ENCODE assay signal across 9 cellular contexts in the genomic region with DNA sequence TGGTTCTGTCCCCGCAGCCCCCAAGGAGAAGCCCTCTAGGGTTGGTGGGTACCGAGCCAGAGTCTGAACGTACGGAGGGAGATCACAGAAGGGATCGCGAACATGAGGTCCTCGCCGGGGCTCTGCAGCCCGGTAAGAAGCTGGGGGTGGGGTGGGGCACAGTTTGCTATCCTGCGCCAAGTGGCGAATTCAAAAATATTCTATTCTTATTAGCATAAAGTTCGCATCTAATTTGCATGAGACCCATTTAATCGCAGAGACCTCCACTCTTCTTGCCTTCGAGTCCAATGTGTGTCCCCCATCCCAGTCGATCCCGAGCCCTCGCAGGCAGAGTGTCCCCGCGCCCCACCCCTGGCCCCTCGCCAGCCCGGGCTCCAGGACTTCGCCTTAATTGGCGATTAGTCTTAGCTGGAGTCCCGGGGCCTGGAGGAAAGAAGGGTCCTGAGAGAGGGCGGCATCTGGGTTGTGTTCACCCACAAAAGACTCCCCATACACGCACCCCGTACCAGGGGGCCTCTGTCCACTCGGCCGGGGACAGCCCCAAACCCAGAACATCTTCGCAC. TPM values are rescaled to one million over a fixed set of nuclear protein-coding genes. Genes with fewer than 3 reads are reported as not detected.
A peak's percentile ranks its signal among the peaks of the same experiment; 100 is the strongest.
DNase-seq lines count a peak whose midpoint lies in the region; ATAC-seq and TF ChIP-seq lines count a peak whose summit lies in the region.
"Had no signal": no experiment of that assay in that cellular context is flagged by ENCODE, and none has a peak within 500 bp of the region (broad histone marks: within the 10 kb centered on the region; RNA-seq: fewer than 3 reads in every experiment).

No MANE protein-coding gene starts in this region.

- peak overlapping the region; percentile 80 for H3K4me3 ChIP-seq in thoracic aorta

- peaks cover 11 to 60% of the 10 kb centered on the region in 2 donors for H3K4me1 ChIP-seq in thoracic aorta (ENCODE audit: control insufficient read depth in 1 of 2, low read depth in 2 of 2)

- peaks cover 1% of the 10 kb centered on the region for H3K27me3 Mint-ChIP-seq in brain

- H3K36me3 ChIP-seq in thoracic aorta: peaks cover 28% of the 10 kb centered on the region

- H3K9me3 ChIP-seq in thoracic aorta: no peaks in the 10 kb centered on the region

- H3K27me3 ChIP-seq in thoracic aorta (replicated peaks; ENCODE audit: insufficient read depth): no peaks in the 10 kb centered on the region

- H3K27ac Mint-ChIP-seq in brain: peak overlapping the region; percentile 69 to 92 (median 87)

- no peaks in the 10 kb centered on the region for H3K9me3 Mint-ChIP-seq in brain

- DNase-seq in NCI-H524 (lab: John Stamatoyannopoulos, UW): peak; percentile 36 to 63
- DNase-seq in NCI-H524 treated with DMSO at 0.1 percent for 48 hours (lab: John Stamatoyannopoulos, UW): no peak
- no peak for DNase-seq in left lobe of liver (ENCODE audit: low spot score)
- no peak for DNase-seq in thoracic aorta (ENCODE audit: low spot score)
- no peak for DNase-seq in stimulated activated CD4-positive, alpha-beta T cell treated with anti-CD3 and anti-CD28 coated beads, Interleukin-2, amount 100 ng/mL, for 48 hours
- DNase-seq in NOMO-1 treated with dmso at 0.1 percent for 144 hours (lab: John Stamatoyannopoulos, UW; ENCODE audit: unreplicated experiment): no peak

- peak overlapping the region; percentile 78 to 84 (median 82) for H3K4me3 Mint-ChIP-seq in brain

- H3K36me3 Mint-ChIP-seq in brain: peaks cover 22% of the 10 kb centered on the region

- ATAC-seq in left lobe of liver (peak; percentile 20), thoracic aorta (ENCODE audit: insufficient number of reproducible peaks, low FRiP score, low read depth) (peak; percentile 28), GM21381 (IDR thresholded peaks at IDR 0.05; ENCODE audit: unreplicated experiment) (no peak)

- TF ChIP-seq CTCF in brain (conservative IDR thresholded peaks at IDR 0.05) (no peak), thoracic aorta (IDR thresholded peaks at IDR 0.05) (no peak)

- peaks cover 38% of the 10 kb centered on the region for H3K4me1 Mint-ChIP-seq in brain

- peak overlapping the region; percentile 97 to 99 for H3K27ac ChIP-seq in thoracic aorta
- H3K27ac ChIP-seq: C4-2B had no signal

RNA-seq across cellular contexts. Expression of gene ARHGEF25, which starts 0.6 kb away (rescaled TPM):
- 47.2 TPM for polyA plus RNA-seq in brain (ENCODE audit: insufficient read depth, low read depth, low replicate concordance)
- total RNA-seq in left lobe of liver (1.5 TPM), thoracic aorta (10 to 100 TPM; 73.8 to 77.0 TPM)

RNA-seq across cellular contexts. Expression of gene DTX3, which starts 6.0 kb away (rescaled TPM):
- 100 TPM for polyA plus RNA-seq in brain (ENCODE audit: insufficient read depth, low read depth, low replicate concordance)
- 2.2 TPM for total RNA-seq in left lobe of liver
- 10 to 100 TPM; 37.9 to 55.1 TPM for total RNA-seq in thoracic aorta

RNA-seq across cellular contexts. Expression of gene PIP4K2C, which starts 19.6 kb away (rescaled TPM):
- polyA plus RNA-seq in brain (ENCODE audit: insufficient read depth, low read depth, low replicate concordance): 43.7 TPM
- total RNA-seq in left lobe of liver (11.8 TPM), thoracic aorta (10 to 100 TPM; 33.4 to 39.9 TPM)

RNA-seq across cellular contexts. Expression of gene B4GALNT1, which starts 22.4 kb away (rescaled TPM):
- 42.2 TPM for polyA plus RNA-seq in brain (ENCODE audit: insufficient read depth, low read depth, low replicate concordance)
- 0.60 TPM for total RNA-seq in left lobe of liver
- 10 to 100 TPM in 1 of 2 donors, 1 to 10 TPM in 1; 4.0 to 11.0 TPM for total RNA-seq in thoracic aorta

Comparison
In these comparisons a context has a peak if more than half of its experiments do, and no peak if none do; other contexts are left out.
1. DNase-seq: peak in NCI-H524 (2 of 2); none in NCI-H524 treated with DMSO at 0.1 percent for 48 hours (single experiment), left lobe of liver (single experiment), thoracic aorta (single experiment), stimulated activated CD4-positive, alpha-beta T cell treated with anti-CD3 and anti-CD28 coated beads, Interleukin-2, amount 100 ng/mL, for 48 hours (0 of 2) and NOMO-1 treated with dmso at 0.1 percent for 144 hours (single experiment).
2. RNA of gene ARHGEF25, which starts 0.6 kb away (total RNA-seq): 73.8 to 77.0 TPM in thoracic aorta; 1.5 TPM in left lobe of liver (single experiment); every median in the first group is over 10 times any median in the second.
3. RNA of gene DTX3, which starts 6.0 kb away (total RNA-seq): 37.9 to 55.1 TPM in thoracic aorta; 2.2 TPM in left lobe of liver (single experiment); every median in the first group is over 10 times any median in the second.